In genomic region chr12:49979061-49979586, GRCh38 we compare ENCODE assay signal across 21 cellular contexts. TPM values are rescaled to one million over a fixed set of nuclear protein-coding genes. Genes with fewer than 3 reads are reported as not detected.
A peak's percentile ranks its signal among the peaks of the same experiment; 100 is the strongest.
DNase-seq lines count a peak whose midpoint lies in the region; ATAC-seq and TF ChIP-seq lines count a peak whose summit lies in the region.
"Had no signal": no experiment of that assay in that cellular context is flagged by ENCODE, and none has a peak within 500 bp of the region (broad histone marks: within the 10 kb centered on the region; RNA-seq: fewer than 3 reads in every experiment).

No MANE protein-coding gene starts in this region.

- H3K36me3 Mint-ChIP-seq in endodermal cell (ENCODE audit: low read depth) (no peaks in the 10 kb centered on the region), neural progenitor cell (no peaks in the 10 kb centered on the region)
- H3K36me3 Mint-ChIP-seq: CD8-positive, alpha-beta memory T cell had no signal

- H3K4me3 ChIP-seq in endodermal cell (ENCODE audit: low read length) = no peak overlapping the region
- no peak overlapping the region for H3K4me3 ChIP-seq in neural progenitor cell
- H3K4me3 ChIP-seq in coronary artery = no peak overlapping the region
- H3K4me3 ChIP-seq: esophagus muscularis mucosa, heart left ventricle, SK-N-MC had no signal

- no peaks in the 10 kb centered on the region for H3K9me3 Mint-ChIP-seq in endodermal cell
- no peaks in the 10 kb centered on the region for H3K9me3 Mint-ChIP-seq in neural progenitor cell
- H3K9me3 Mint-ChIP-seq: CD8-positive, alpha-beta memory T cell had no signal

- ATAC-seq in GM21381 (IDR thresholded peaks at IDR 0.05; ENCODE audit: unreplicated experiment) (no peak), GM18870 (IDR thresholded peaks at IDR 0.05; ENCODE audit: unreplicated experiment) (no peak), Right ventricle myocardium inferior (no peak)
- ATAC-seq: activated CD4-positive, alpha-beta T cell treated with anti-CD3 and anti-CD28 coated beads for 36 hours; heart left ventricle had no signal

- H3K4me1 ChIP-seq in endodermal cell (ENCODE audit: control insufficient read depth, insufficient read depth, low read length) = peaks cover 5% of the 10 kb centered on the region
- H3K4me1 ChIP-seq in neural progenitor cell = peaks cover 32% of the 10 kb centered on the region

- no peaks in the 10 kb centered on the region for H3K36me3 ChIP-seq in endodermal cell (ENCODE audit: control insufficient read depth, insufficient read depth, low read length)
- H3K36me3 ChIP-seq in neural progenitor cell = no peaks in the 10 kb centered on the region
- H3K36me3 ChIP-seq: esophagus muscularis mucosa, heart left ventricle, neutrophil had no signal

- H3K9me3 ChIP-seq in endodermal cell (ENCODE audit: control insufficient read depth, low read length) (no peaks in the 10 kb centered on the region), neural progenitor cell (ENCODE audit: low read depth) (no peaks in the 10 kb centered on the region)
- H3K9me3 ChIP-seq: esophagus muscularis mucosa, heart left ventricle, neutrophil had no signal

- no peak overlapping the region for H3K27ac Mint-ChIP-seq in endodermal cell
- H3K27ac Mint-ChIP-seq in neural progenitor cell = no peak overlapping the region
- H3K27ac Mint-ChIP-seq: activated CD4-positive, alpha-beta T cell treated with anti-CD3 and anti-CD28 coated beads for 36 hours had no signal

- H3K79me2 ChIP-seq in neural progenitor cell (ENCODE audit: low read depth) = no peaks in the 10 kb centered on the region

- H4K20me1 ChIP-seq in neural progenitor cell (ENCODE audit: low read depth) = peaks cover 12% of the 10 kb centered on the region

- DNase-seq in D341Med (ENCODE audit: low spot score) (peak; percentile 88), RWPE1 (ENCODE audit: low spot score) (no peak), endodermal cell (peak; percentile 39), neural progenitor cell (ENCODE audit: low spot score) (no peak), coronary artery (ENCODE audit: low spot score) (no peak), Right ventricle myocardium inferior (ENCODE audit: missing footprints) (no peak)
- DNase-seq: activated CD4-positive, alpha-beta T cell treated with anti-CD3 and anti-CD28 coated beads for 36 hours; CD8-positive, alpha-beta memory T cell; heart left ventricle; NCI-H2029 treated with DMSO at 0.1 percent for 48 hours; NCI-H526 treated with DMSO at 0.1 percent for 48 hours; stimulated activated CD4-positive, alpha-beta T cell treated with anti-CD3 and anti-CD28 coated beads, Interleukin-1b, Interleukin-23, amount 100 ng/mL, for 48 hours had no signal

- CTCF ChIA-PET in RWPE1 (lab: Yijun Ruan, JAX) = no interaction called here

- no peak for TF ChIP-seq CTCF in RWPE1 (conservative IDR thresholded peaks at IDR 0.05; ENCODE audit: low read depth)
- TF ChIP-seq CTCF in endodermal cell (conservative IDR thresholded peaks at IDR 0.05) = no peak
- TF ChIP-seq CTCF in neural progenitor cell (IDR thresholded peaks at IDR 0.05) = no peak
- no peak for TF ChIP-seq CTCF in coronary artery (IDR thresholded peaks at IDR 0.05)

- H3K27me3 ChIP-seq in endodermal cell (ENCODE audit: control insufficient read depth, insufficient read depth, low read length, poor library complexity, severe bottlenecking) = peaks cover 17% of the 10 kb centered on the region
- no peaks in the 10 kb centered on the region for H3K27me3 ChIP-seq in neural progenitor cell
- H3K27me3 ChIP-seq: esophagus muscularis mucosa had no signal

- H3K4me1 Mint-ChIP-seq in endodermal cell (peaks cover 37% of the 10 kb centered on the region), neural progenitor cell (peaks cover 47% of the 10 kb centered on the region)
- H3K4me1 Mint-ChIP-seq: activated CD4-positive, alpha-beta T cell treated with anti-CD3 and anti-CD28 coated beads for 36 hours; CD8-positive, alpha-beta memory T cell had no signal

- H3K27ac ChIP-seq in RWPE1 (0 out of 2 replicates have a peak overlapping the region, but pooled peaks have one; percentile 7), endodermal cell (ENCODE audit: low read depth, low read length) (peak overlapping the region; percentile 88), neural progenitor cell (no peak overlapping the region), coronary artery (no peak overlapping the region)
- H3K27ac ChIP-seq: esophagus muscularis mucosa, heart left ventricle, neutrophil, SK-N-MC had no signal

- no peak overlapping the region for H2AFZ ChIP-seq in neural progenitor cell (replicated peaks)

- peaks cover 19% of the 10 kb centered on the region for H3F3A ChIP-seq in neural progenitor cell (ENCODE audit: low read depth)

- H3K4me3 Mint-ChIP-seq in endodermal cell (no peak overlapping the region), neural progenitor cell (peak overlapping the region; percentile 44)
- H3K4me3 Mint-ChIP-seq: activated CD4-positive, alpha-beta T cell treated with anti-CD3 and anti-CD28 coated beads for 36 hours; CD8-positive, alpha-beta memory T cell had no signal

- 79 to 100% methylated on average over 2 to 3 of the region's 8 CpGs for WGBS in endodermal cell (ENCODE audit: insufficient coverage in 1 of 2, insufficient read length in 1 of 2), 2 experiments

- no peak overlapping the region for H3K4me2 ChIP-seq in neural progenitor cell

- no peak overlapping the region for H3K9ac ChIP-seq in endodermal cell (ENCODE audit: extremely low read depth, low read length, poor library complexity, severe bottlenecking)
- H3K9ac ChIP-seq in neural progenitor cell = no peak overlapping the region

- intact Hi-C loops in Right ventricle myocardium inferior (cut with DNase I) = no loop called here

- POLR2A ChIA-PET in RWPE1 (lab: Yijun Ruan, JAX; ENCODE audit: low non-redundant PET) = no interaction called here

- H3K27me3 Mint-ChIP-seq in endodermal cell (ENCODE audit: insufficient read depth) = peaks cover 9% of the 10 kb centered on the region
- H3K27me3 Mint-ChIP-seq in neural progenitor cell (ENCODE audit: insufficient read depth, low read depth) = peaks cover 11% of the 10 kb centered on the region
- H3K27me3 Mint-ChIP-seq: activated CD4-positive, alpha-beta T cell treated with anti-CD3 and anti-CD28 coated beads for 36 hours had no signal

RNA-seq across cellular contexts. Expression of gene AQP6, which starts 6.4 kb away (rescaled TPM):
- total RNA-seq in endodermal cell (under 1 TPM in 1 of 2 donors, not detected in 1; 0.20 TPM), neural progenitor cell (ENCODE audit: low replicate concordance) (0.12 TPM in 1 of 2 replicates, not detected in the other), Right ventricle myocardium inferior (not detected)
- polyA plus RNA-seq in endodermal cell (2013, experiment 1 of 2) = 0.28 TPM
- 0.04 TPM for polyA plus RNA-seq in endodermal cell (2013, experiment 2 of 2)
- total RNA-seq: activated CD4-positive, alpha-beta T cell treated with anti-CD3 and anti-CD28 coated beads for 36 hours; CD8-positive, alpha-beta memory T cell; dermis microvascular lymphatic vessel endothelial cell; heart left ventricle; mononuclear cell had no signal
- polyA plus RNA-seq: CD8-positive, alpha-beta memory T cell had no signal

RNA-seq across cellular contexts. Expression of gene AQP5, which starts 17.5 kb away (rescaled TPM):
- total RNA-seq in endodermal cell (under 1 TPM; 0.62 to 0.77 TPM), neural progenitor cell (ENCODE audit: low replicate concordance) (0.09 TPM in 1 of 2 replicates, not detected in the other), Right ventricle myocardium inferior (0.81 TPM)
- polyA plus RNA-seq in endodermal cell (2013, experiment 1 of 2) = 0.36 TPM
- polyA plus RNA-seq in endodermal cell (2013, experiment 2 of 2) = 0.25 TPM
- total RNA-seq: activated CD4-positive, alpha-beta T cell treated with anti-CD3 and anti-CD28 coated beads for 36 hours; CD8-positive, alpha-beta memory T cell; mononuclear cell; subcutaneous adipose tissue had no signal
- polyA plus RNA-seq: CD8-positive, alpha-beta memory T cell; keratinocyte had no signal

RNA-seq across cellular contexts. Expression of gene AQP2, which starts 28.6 kb away (rescaled TPM):
- not detected for total RNA-seq in endodermal cell
- polyA plus RNA-seq in endodermal cell (2013, experiment 1 of 2) = not detected
- not detected for polyA plus RNA-seq in endodermal cell (2013, experiment 2 of 2)
- not detected in 2 replicates for total RNA-seq in neural progenitor cell (ENCODE audit: low replicate concordance)
- not detected for total RNA-seq in Right ventricle myocardium inferior
- total RNA-seq: activated CD4-positive, alpha-beta T cell treated with anti-CD3 and anti-CD28 coated beads for 36 hours; CD8-positive, alpha-beta memory T cell; dermis microvascular lymphatic vessel endothelial cell; esophagus muscularis mucosa; heart left ventricle; mononuclear cell; subcutaneous adipose tissue had no signal
- polyA plus RNA-seq: CD8-positive, alpha-beta memory T cell; heart left ventricle; keratinocyte had no signal

RNA-seq across cellular contexts. Expression of gene RACGAP1, which starts 46.2 kb away (rescaled TPM):
- total RNA-seq in endodermal cell = 10 to 100 TPM; 49.6 to 96.6 TPM
- 76.4 TPM for polyA plus RNA-seq in endodermal cell (2013, experiment 1 of 2)
- polyA plus RNA-seq in endodermal cell (2013, experiment 2 of 2) = 79.6 TPM
- 121 and 149 TPM in 2 replicates for total RNA-seq in neural progenitor cell (ENCODE audit: low replicate concordance)
- 7.3 TPM for total RNA-seq in Right ventricle myocardium inferior

Comparison
In these comparisons a context has a peak if more than half of its experiments do, and no peak if none do; other contexts are left out.
1. DNase-seq: peak in D341Med (single experiment) and endodermal cell (single experiment); none in RWPE1 (single experiment), neural progenitor cell (single experiment), coronary artery (single experiment) and Right ventricle myocardium inferior (single experiment).
2. H3K27ac ChIP-seq: peak in RWPE1 (single experiment) and endodermal cell (single experiment); none in neural progenitor cell (single experiment) and coronary artery (0 of 2).